ENCODE assay signal across 8 cellular contexts in the genomic region with DNA sequence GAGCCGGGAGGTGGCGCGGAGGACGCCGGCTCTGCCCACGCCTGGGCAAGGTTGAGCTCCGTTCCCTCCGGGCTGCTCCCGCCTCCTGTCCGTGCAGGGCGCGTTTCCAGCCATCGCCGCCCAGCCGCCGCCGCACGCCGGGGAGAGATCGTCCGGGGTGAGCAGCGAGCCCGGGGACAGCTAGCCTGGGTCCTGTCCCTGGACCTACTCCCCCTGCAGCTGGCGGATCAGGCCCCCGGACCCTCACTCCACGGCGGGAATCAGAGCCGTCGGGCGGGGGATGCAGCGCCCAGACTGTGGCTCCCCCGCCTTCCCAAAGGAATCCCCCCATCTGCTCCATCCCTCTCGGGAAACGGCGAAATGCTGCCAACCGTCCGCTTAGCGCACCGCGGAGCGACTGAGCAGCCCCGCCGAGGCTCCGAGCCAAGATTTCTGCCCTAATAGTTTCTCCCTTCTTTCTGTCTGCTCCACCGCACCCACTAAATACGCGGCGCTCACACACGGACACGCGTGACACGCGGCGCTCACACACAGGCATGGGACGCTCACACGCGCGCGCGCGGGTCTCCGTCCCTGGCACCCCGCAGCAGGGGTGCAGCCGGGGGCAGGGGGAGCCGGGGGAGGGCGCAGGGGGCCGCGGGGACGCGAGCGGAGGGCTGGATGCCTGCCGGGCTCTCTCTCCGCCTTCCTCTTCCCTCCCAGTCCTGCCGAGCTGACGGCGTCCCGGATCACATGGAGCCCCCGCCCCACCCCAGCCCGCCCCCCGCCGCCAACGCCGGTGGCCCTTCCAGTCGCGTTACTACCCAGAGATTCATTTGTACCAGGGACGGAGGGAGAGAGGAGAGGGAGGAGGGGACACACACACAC. TPM values are rescaled to one million over a fixed set of nuclear protein-coding genes. Genes with fewer than 3 reads are reported as not detected.
A peak's percentile ranks its signal among the peaks of the same experiment; 100 is the strongest.
DNase-seq lines count a peak whose midpoint lies in the region; ATAC-seq and TF ChIP-seq lines count a peak whose summit lies in the region.

A gene (plus strand): TSS at position 814 of the 867 bp plus-strand sequence. CDS start 19,918 bp downstream, outside the sequence.

- H3K36me3 ChIP-seq in hepatocyte (replicated peaks; ENCODE audit: insufficient read depth, low read depth) = no peaks in the 10 kb centered on the region

- DNase-seq in AG08395 (ENCODE audit: low spot score) (peak; percentile 41), hepatocyte (ENCODE audit: low spot score) (peak; percentile 56), skeletal muscle cell (ENCODE audit: low read depth) (no peak), NCI-H187 treated with DMSO at 0.1 percent for 48 hours (lab: John Stamatoyannopoulos, UW) (no peak)
- DNase-seq in activated naive CD8-positive, alpha-beta T cell treated with anti-CD3 and anti-CD28 coated beads, Interleukin-2, amount 10 ng/mL, durations not matched to agents 7 days and 5 days = no peak

- H3K4me3 Mint-ChIP-seq in activated naive CD8-positive, alpha-beta T cell treated with anti-CD3 and anti-CD28 coated beads, Interleukin-2, amount 10 ng/mL, durations not matched to agents 7 days and 5 days = peak within 1 kb of the TSS; percentile 68

- H3K9me3 ChIP-seq in hepatocyte (ENCODE audit: low read depth) = no peaks in the 10 kb centered on the region

- POLR2A ChIA-PET in activated naive CD8-positive, alpha-beta T cell treated with anti-CD3 and anti-CD28 coated beads, Interleukin-2, amount 10 ng/mL, durations not matched to agents 7 days and 5 days (lab: Charles Lee) = no interaction called here

- H3K4me1 ChIP-seq in hepatocyte (ENCODE audit: insufficient read depth) = peaks cover 15% of the 10 kb centered on the region

- no peak for TF ChIP-seq EP300 in Ishikawa (IDR thresholded peaks at IDR 0.05; ENCODE audit: borderline replicate concordance)

- H4K20me1 ChIP-seq in hepatocyte (ENCODE audit: insufficient read depth, poor library complexity, severe bottlenecking) = no peaks in the 10 kb centered on the region

- peaks cover 47% of the 10 kb centered on the region for H3K27me3 ChIP-seq in hepatocyte

- no peak within 1 kb of the TSS for H3K27ac Mint-ChIP-seq in activated naive CD8-positive, alpha-beta T cell treated with anti-CD3 and anti-CD28 coated beads, Interleukin-2, amount 10 ng/mL, durations not matched to agents 7 days and 5 days

- no peaks in the 10 kb centered on the region for H3K36me3 Mint-ChIP-seq in activated naive CD8-positive, alpha-beta T cell treated with anti-CD3 and anti-CD28 coated beads, Interleukin-2, amount 10 ng/mL, durations not matched to agents 7 days and 5 days

- no peaks in the 10 kb centered on the region for H3K9me3 Mint-ChIP-seq in activated naive CD8-positive, alpha-beta T cell treated with anti-CD3 and anti-CD28 coated beads, Interleukin-2, amount 10 ng/mL, durations not matched to agents 7 days and 5 days

- no peak for TF ChIP-seq CTCF in hepatocyte (IDR thresholded peaks at IDR 0.05; ENCODE audit: poor library complexity)

- no peak for TF ChIP-seq RAD21 in Ishikawa (IDR thresholded peaks at IDR 0.05; ENCODE audit: low read depth)

- 1% methylated on average over 63 of the region's 86 CpGs for WGBS in hepatocyte (ENCODE audit: low lambda C conversion rate, missing lambda C conversion rate)

- H2AFZ ChIP-seq in hepatocyte = peak within 1 kb of the TSS; percentile 68

- peaks cover 55% of the 10 kb centered on the region for H3K27me3 Mint-ChIP-seq in activated naive CD8-positive, alpha-beta T cell treated with anti-CD3 and anti-CD28 coated beads, Interleukin-2, amount 10 ng/mL, durations not matched to agents 7 days and 5 days

- ATAC-seq in activated naive CD8-positive, alpha-beta T cell treated with anti-CD3 and anti-CD28 coated beads, Interleukin-2, amount 10 ng/mL, durations not matched to agents 7 days and 5 days (ENCODE audit: low read depth) = peak; percentile 41
- ATAC-seq in GM21825 (IDR thresholded peaks at IDR 0.05; ENCODE audit: unreplicated experiment) = no peak
- ATAC-seq in GM18868 (IDR thresholded peaks at IDR 0.05; ENCODE audit: unreplicated experiment) = no peak

- H3K4me2 ChIP-seq in hepatocyte = peak within 1 kb of the TSS; percentile 99

- peaks cover 13% of the 10 kb centered on the region for H3K4me1 Mint-ChIP-seq in activated naive CD8-positive, alpha-beta T cell treated with anti-CD3 and anti-CD28 coated beads, Interleukin-2, amount 10 ng/mL, durations not matched to agents 7 days and 5 days

- H3K27ac ChIP-seq in hepatocyte = no peak within 1 kb of the TSS

- H3K79me2 ChIP-seq in hepatocyte = no peaks in the 10 kb centered on the region

- H3K4me3 ChIP-seq in hepatocyte (peak within 1 kb of the TSS; percentile 42), skeletal muscle cell (ENCODE audit: low read depth, low read length) (peak within 1 kb of the TSS; percentile 43)

- no peaks in the 10 kb centered on the region for H3K9me2 ChIP-seq in hepatocyte (replicated peaks; ENCODE audit: insufficient read depth)

TF ChIP-seq in Ishikawa, 13 proteins besides CTCF, POLR2A, EP300 and RAD21:
- no peak for TF ChIP-seq CEBPB (IDR thresholded peaks at IDR 0.05)
- TF ChIP-seq, protein P1, sequence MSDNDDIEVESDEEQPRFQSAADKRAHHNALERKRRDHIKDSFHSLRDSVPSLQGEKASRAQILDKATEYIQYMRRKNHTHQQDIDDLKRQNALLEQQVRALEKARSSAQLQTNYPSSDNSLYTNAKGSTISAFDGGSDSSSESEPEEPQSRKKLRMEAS (IDR thresholded peaks at IDR 0.05) = peak; percentile 48
- TF ChIP-seq TEAD4 (IDR thresholded peaks at IDR 0.05) = no peak
- 0 out of 2 replicates have a peak, but pooled peaks have one; percentile 8 for TF ChIP-seq YY1 (IDR thresholded peaks at IDR 0.05; ENCODE audit: low read depth)
- TF ChIP-seq FOXM1 (IDR thresholded peaks at IDR 0.05; ENCODE audit: borderline replicate concordance, low read depth) = no peak
- TF ChIP-seq CREB1 (IDR thresholded peaks at IDR 0.05; ENCODE audit: low read depth) = no peak
- TF ChIP-seq TAF1 (IDR thresholded peaks at IDR 0.05; ENCODE audit: low read depth) = peak; percentile 54
- TF ChIP-seq, protein P2, sequence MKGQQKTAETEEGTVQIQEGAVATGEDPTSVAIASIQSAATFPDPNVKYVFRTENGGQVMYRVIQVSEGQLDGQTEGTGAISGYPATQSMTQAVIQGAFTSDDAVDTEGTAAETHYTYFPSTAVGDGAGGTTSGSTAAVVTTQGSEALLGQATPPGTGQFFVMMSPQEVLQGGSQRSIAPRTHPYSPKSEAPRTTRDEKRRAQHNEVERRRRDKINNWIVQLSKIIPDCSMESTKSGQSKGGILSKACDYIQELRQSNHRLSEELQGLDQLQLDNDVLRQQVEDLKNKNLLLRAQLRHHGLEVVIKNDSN (IDR thresholded peaks at IDR 0.05) = no peak
- TF ChIP-seq ZBTB7A (IDR thresholded peaks at IDR 0.05; ENCODE audit: low read depth) = peak; percentile 48
- TF ChIP-seq EGR1 (IDR thresholded peaks at IDR 0.05) = 0 out of 2 replicates have a peak, but pooled peaks have one; percentile 24
- peak; percentile 70 for TF ChIP-seq NFIC (IDR thresholded peaks at IDR 0.05)

RNA-seq across cellular contexts. Expression of the gene that starts here (rescaled TPM):
- under 1 TPM; 0.17 to 0.20 TPM for total RNA-seq in activated naive CD8-positive, alpha-beta T cell treated with anti-CD3 and anti-CD28 coated beads, Interleukin-2, amount 10 ng/mL, durations not matched to agents 7 days and 5 days
- total RNA-seq in hepatocyte = 0.64 and 1.00 TPM in 2 replicates
- polyA plus RNA-seq in hepatocyte = 0.52 and 1.2 TPM in 2 replicates

Comparison
In these comparisons a context has a peak if more than half of its experiments do, and no peak if none do; other contexts are left out.
1. Peak in ATAC-seq in activated naive CD8-positive, alpha-beta T cell treated with anti-CD3 and anti-CD28 coated beads, Interleukin-2, amount 10 ng/mL, durations not matched to agents 7 days and 5 days; RNA of the gene not detected or under 1 TPM.
2. DNase-seq: peak in AG08395 (single experiment) and hepatocyte (single experiment); none in activated naive CD8-positive, alpha-beta T cell treated with anti-CD3 and anti-CD28 coated beads, Interleukin-2, amount 10 ng/mL, durations not matched to agents 7 days and 5 days (single experiment), skeletal muscle cell (single experiment) and NCI-H187 treated with DMSO at 0.1 percent for 48 hours (single experiment).